ENCODE assay signal across 15 cellular contexts in genomic region chr12:100460702-100461101, GRCh38. TPM values are rescaled to one million over a fixed set of nuclear protein-coding genes. Genes with fewer than 3 reads are reported as not detected.
DNase-seq lines count a peak whose midpoint lies in the region; ATAC-seq, FAIRE-seq and TF ChIP-seq lines count a peak whose summit lies in the region.
"Had no signal": no experiment of that assay in that cellular context is flagged by ENCODE, and none has a peak within 500 bp of the region (broad histone marks: within the 10 kb centered on the region; RNA-seq: fewer than 3 reads in every experiment).

No MANE protein-coding gene starts in this region.

- H3K9me3 ChIP-seq in neural progenitor cell (ENCODE audit: low read depth): no peaks in the 10 kb centered on the region
- no peaks in the 10 kb centered on the region for H3K9me3 ChIP-seq in WERI-Rb-1 (ENCODE audit: severe bottlenecking)
- H3K9me3 ChIP-seq: A549, BE2C had no signal

- H3K27me3 ChIP-seq in neural progenitor cell (no peaks in the 10 kb centered on the region), WERI-Rb-1 (ENCODE audit: insufficient read depth, low read depth, severe bottlenecking) (no peaks in the 10 kb centered on the region)
- H3K27me3 ChIP-seq: BE2C had no signal

- peak; percentile 53 for ATAC-seq in WTC11
- ATAC-seq: A549 had no signal

- H3K36me3 Mint-ChIP-seq in WTC11: no peaks in the 10 kb centered on the region
- no peaks in the 10 kb centered on the region for H3K36me3 Mint-ChIP-seq in neural progenitor cell
- H3K36me3 Mint-ChIP-seq: CD4-positive, alpha-beta memory T cell had no signal

- H3F3A ChIP-seq in neural progenitor cell (ENCODE audit: low read depth): no peaks in the 10 kb centered on the region

- POLR2A ChIA-PET in WTC11 (lab: Charles Lee): interaction anchor here (0.9 kb wide), 1 partner anchor 10 kb away, joined by 3 read pairs; no protein-coding TSS in a partner anchor

- no peaks in the 10 kb centered on the region for H3K79me2 ChIP-seq in neural progenitor cell (ENCODE audit: low read depth)

- H3K27me3 Mint-ChIP-seq in WTC11 (ENCODE audit: low read depth): no peaks in the 10 kb centered on the region
- no peaks in the 10 kb centered on the region for H3K27me3 Mint-ChIP-seq in neural progenitor cell (ENCODE audit: insufficient read depth, low read depth)

- H3K9me3 Mint-ChIP-seq in WTC11: no peaks in the 10 kb centered on the region
- H3K9me3 Mint-ChIP-seq in neural progenitor cell: no peaks in the 10 kb centered on the region
- H3K9me3 Mint-ChIP-seq: CD4-positive, alpha-beta memory T cell had no signal

- no peak overlapping the region for H3K27ac ChIP-seq in neural progenitor cell
- H3K27ac ChIP-seq in WERI-Rb-1: no peak overlapping the region
- H3K27ac ChIP-seq: A549, C4-2B had no signal

- no peak for FAIRE-seq in H54 (lab: Jason Lieb, UNC)
- FAIRE-seq: A549, G401.6, GM12891 had no signal

- CTCF ChIA-PET in WTC11 (lab: Charles Lee): interaction anchor here (0.6 to 1.8 kb wide), 4 partner anchors 13 to 113 kb away, joined by 3 to 8 read pairs (median 4); no protein-coding TSS in a partner anchor

- peaks cover 9% of the 10 kb centered on the region for H3K4me1 ChIP-seq in neural progenitor cell
- H3K4me1 ChIP-seq: BE2C had no signal

- no peaks in the 10 kb centered on the region for H4K20me1 ChIP-seq in neural progenitor cell (ENCODE audit: low read depth)

- H3K27ac Mint-ChIP-seq in WTC11 (0 out of 2 replicates have a peak overlapping the region, but pooled peaks have one; percentile 9), neural progenitor cell (peak overlapping the region; percentile 77)

- TF ChIP-seq CTCF in WTC11 (IDR thresholded peaks at IDR 0.05) (no peak), neural progenitor cell (IDR thresholded peaks at IDR 0.05) (no peak), WERI-Rb-1 (IDR thresholded peaks at IDR 0.05; ENCODE audit: low read depth, low read length) (no peak)

- DNase-seq in WTC11 (ENCODE audit: low spot score): no peak
- peak; percentile 53 for DNase-seq in ecto neural progenitor cell (ENCODE audit: low spot score)
- DNase-seq in neural progenitor cell (ENCODE audit: low spot score): peak; percentile 37
- no peak for DNase-seq in H54 (ENCODE audit: insufficient read length, low spot score)
- DNase-seq in HuH-7.5 (ENCODE audit: low spot score): no peak
- no peak for DNase-seq in WERI-Rb-1
- DNase-seq: BE2C; CD4-positive, alpha-beta memory T cell; DMS79; EL; H7 had no signal

- no peak overlapping the region for H3K4me3 ChIP-seq in neural progenitor cell
- no peak overlapping the region for H3K4me3 ChIP-seq in WERI-Rb-1 (ENCODE audit: low read depth, low read length)
- H3K4me3 ChIP-seq: A549 had no signal

- peak overlapping the region; percentile 85 for H2AFZ ChIP-seq in neural progenitor cell (replicated peaks)

- H3K36me3 ChIP-seq in neural progenitor cell (no peaks in the 10 kb centered on the region), WERI-Rb-1 (no peaks in the 10 kb centered on the region)
- H3K36me3 ChIP-seq: BE2C had no signal

- TF ChIP-seq POLR2A in H54 (IDR thresholded peaks at IDR 0.05; ENCODE audit: low read depth, low read length): no peak

- no peak overlapping the region for H3K9ac ChIP-seq in neural progenitor cell

- H3K4me3 Mint-ChIP-seq in WTC11 (no peak overlapping the region), neural progenitor cell (no peak overlapping the region)
- H3K4me3 Mint-ChIP-seq: CD4-positive, alpha-beta memory T cell had no signal

- peak overlapping the region; percentile 32 for H3K4me2 ChIP-seq in neural progenitor cell
- H3K4me2 ChIP-seq: A549 had no signal

- H3K4me1 Mint-ChIP-seq in WTC11 (peaks cover 10% of the 10 kb centered on the region), neural progenitor cell (peaks cover 12% of the 10 kb centered on the region)
- H3K4me1 Mint-ChIP-seq: CD4-positive, alpha-beta memory T cell had no signal

TF ChIP-seq in WTC11, 78 proteins besides CTCF, POLR2A, EP300 and RAD21:
- TF ChIP-seq TP53 (CRISPR knock-in tag; IDR thresholded peaks at IDR 0.05): no peak
- no peak for TF ChIP-seq FOXK1 (CRISPR knock-in tag; IDR thresholded peaks at IDR 0.05)
- TF ChIP-seq ZNF416 (CRISPR knock-in tag; IDR thresholded peaks at IDR 0.05): no peak
- no peak for TF ChIP-seq ZNF281 (CRISPR knock-in tag; IDR thresholded peaks at IDR 0.05)
- TF ChIP-seq, protein P1, sequence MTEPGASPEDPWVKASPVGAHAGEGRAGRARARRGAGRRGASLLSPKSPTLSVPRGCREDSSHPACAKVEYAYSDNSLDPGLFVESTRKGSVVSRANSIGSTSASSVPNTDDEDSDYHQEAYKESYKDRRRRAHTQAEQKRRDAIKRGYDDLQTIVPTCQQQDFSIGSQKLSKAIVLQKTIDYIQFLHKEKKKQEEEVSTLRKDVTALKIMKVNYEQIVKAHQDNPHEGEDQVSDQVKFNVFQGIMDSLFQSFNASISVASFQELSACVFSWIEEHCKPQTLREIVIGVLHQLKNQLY (CRISPR knock-in tag; IDR thresholded peaks at IDR 0.05): no peak
- TF ChIP-seq, protein P2, sequence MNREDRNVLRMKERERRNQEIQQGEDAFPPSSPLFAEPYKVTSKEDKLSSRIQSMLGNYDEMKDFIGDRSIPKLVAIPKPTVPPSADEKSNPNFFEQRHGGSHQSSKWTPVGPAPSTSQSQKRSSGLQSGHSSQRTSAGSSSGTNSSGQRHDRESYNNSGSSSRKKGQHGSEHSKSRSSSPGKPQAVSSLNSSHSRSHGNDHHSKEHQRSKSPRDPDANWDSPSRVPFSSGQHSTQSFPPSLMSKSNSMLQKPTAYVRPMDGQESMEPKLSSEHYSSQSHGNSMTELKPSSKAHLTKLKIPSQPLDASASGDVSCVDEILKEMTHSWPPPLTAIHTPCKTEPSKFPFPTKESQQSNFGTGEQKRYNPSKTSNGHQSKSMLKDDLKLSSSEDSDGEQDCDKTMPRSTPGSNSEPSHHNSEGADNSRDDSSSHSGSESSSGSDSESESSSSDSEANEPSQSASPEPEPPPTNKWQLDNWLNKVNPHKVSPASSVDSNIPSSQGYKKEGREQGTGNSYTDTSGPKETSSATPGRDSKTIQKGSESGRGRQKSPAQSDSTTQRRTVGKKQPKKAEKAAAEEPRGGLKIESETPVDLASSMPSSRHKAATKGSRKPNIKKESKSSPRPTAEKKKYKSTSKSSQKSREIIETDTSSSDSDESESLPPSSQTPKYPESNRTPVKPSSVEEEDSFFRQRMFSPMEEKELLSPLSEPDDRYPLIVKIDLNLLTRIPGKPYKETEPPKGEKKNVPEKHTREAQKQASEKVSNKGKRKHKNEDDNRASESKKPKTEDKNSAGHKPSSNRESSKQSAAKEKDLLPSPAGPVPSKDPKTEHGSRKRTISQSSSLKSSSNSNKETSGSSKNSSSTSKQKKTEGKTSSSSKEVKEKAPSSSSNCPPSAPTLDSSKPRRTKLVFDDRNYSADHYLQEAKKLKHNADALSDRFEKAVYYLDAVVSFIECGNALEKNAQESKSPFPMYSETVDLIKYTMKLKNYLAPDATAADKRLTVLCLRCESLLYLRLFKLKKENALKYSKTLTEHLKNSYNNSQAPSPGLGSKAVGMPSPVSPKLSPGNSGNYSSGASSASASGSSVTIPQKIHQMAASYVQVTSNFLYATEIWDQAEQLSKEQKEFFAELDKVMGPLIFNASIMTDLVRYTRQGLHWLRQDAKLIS (CRISPR knock-in tag; IDR thresholded peaks at IDR 0.05; ENCODE audit: borderline replicate concordance): no peak
- no peak for TF ChIP-seq ETV6 (CRISPR knock-in tag; IDR thresholded peaks at IDR 0.05)
- TF ChIP-seq TEAD1 (CRISPR knock-in tag; IDR thresholded peaks at IDR 0.05): no peak
- TF ChIP-seq GTF2I (CRISPR knock-in tag; conservative IDR thresholded peaks at IDR 0.05): no peak
- TF ChIP-seq, protein P3, sequence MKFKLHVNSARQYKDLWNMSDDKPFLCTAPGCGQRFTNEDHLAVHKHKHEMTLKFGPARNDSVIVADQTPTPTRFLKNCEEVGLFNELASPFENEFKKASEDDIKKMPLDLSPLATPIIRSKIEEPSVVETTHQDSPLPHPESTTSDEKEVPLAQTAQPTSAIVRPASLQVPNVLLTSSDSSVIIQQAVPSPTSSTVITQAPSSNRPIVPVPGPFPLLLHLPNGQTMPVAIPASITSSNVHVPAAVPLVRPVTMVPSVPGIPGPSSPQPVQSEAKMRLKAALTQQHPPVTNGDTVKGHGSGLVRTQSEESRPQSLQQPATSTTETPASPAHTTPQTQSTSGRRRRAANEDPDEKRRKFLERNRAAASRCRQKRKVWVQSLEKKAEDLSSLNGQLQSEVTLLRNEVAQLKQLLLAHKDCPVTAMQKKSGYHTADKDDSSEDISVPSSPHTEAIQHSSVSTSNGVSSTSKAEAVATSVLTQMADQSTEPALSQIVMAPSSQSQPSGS (CRISPR knock-in tag; IDR thresholded peaks at IDR 0.05; ENCODE audit: borderline replicate concordance, low read depth): no peak
- TF ChIP-seq CREB1 (CRISPR knock-in tag; IDR thresholded peaks at IDR 0.05): no peak
- no peak for TF ChIP-seq MYBL2 (CRISPR knock-in tag; IDR thresholded peaks at IDR 0.05)

RNA-seq across cellular contexts. Expression of gene NR1H4, which starts 13.0 kb away (rescaled TPM):
- total RNA-seq in WTC11 (2021): not detected in 3 replicates
- total RNA-seq in neural progenitor cell (ENCODE audit: low replicate concordance): not detected in 2 replicates
- total RNA-seq: CD4-positive, alpha-beta memory T cell; H7 had no signal

Comparison
In these comparisons a context has a peak if more than half of its experiments do, and no peak if none do; other contexts are left out.
1. DNase-seq: peak in ecto neural progenitor cell (single experiment) and neural progenitor cell (single experiment); none in WTC11 (single experiment), H54 (single experiment), HuH-7.5 (single experiment) and WERI-Rb-1 (single experiment).